In the genomic region with DNA sequence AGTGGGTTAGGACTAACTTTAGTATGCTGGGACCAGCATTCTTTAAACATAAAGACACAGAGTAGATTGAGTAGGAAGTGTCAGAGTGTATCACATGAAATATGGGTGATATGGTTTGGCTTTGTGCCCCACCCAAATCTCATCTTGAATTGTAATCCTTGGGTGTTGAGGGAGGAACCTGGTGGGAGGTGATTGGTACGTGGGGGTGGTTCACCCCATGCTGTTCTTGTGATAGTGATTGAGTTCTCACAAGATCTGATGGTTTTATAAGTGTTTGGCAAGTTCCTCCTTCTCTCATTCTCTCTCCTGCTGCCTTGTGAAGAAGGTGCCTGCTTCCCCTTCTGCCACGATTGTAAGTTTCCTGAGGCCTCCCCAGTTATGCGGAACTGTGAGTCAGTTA, we compare ENCODE assay signal across 5 cellular contexts. TPM values are rescaled to one million over a fixed set of nuclear protein-coding genes. Genes with fewer than 3 reads are reported as not detected.
"Had no signal": no experiment of that assay in that cellular context is flagged by ENCODE, and none has a peak within 500 bp of the region (broad histone marks: within the 10 kb centered on the region; RNA-seq: fewer than 3 reads in every experiment).

No MANE protein-coding gene starts in this region.

RNA-seq across cellular contexts. Expression of a gene that starts 5.1 kb away (rescaled TPM):
- total RNA-seq: LHCN-M2, NCI-H460, RPMI7951, SJCRH30, T-cell had no signal
